1 cellular context compared by ENCODE assay signal in genomic region chr1:182614796-182615451, GRCh38.
TF ChIP-seq lines count a peak whose summit lies in the region.

No MANE protein-coding gene starts in this region.

TF ChIP-seq in WTC11, 78 proteins besides CTCF, POLR2A, EP300 and RAD21 (continued from another document):
- TF ChIP-seq ZNF219 (CRISPR knock-in tag; IDR thresholded peaks at IDR 0.05; ENCODE audit: borderline replicate concordance) = 0 out of 2 replicates have a peak, but pooled peaks have one; percentile 50
- TF ChIP-seq FOXP1 (CRISPR knock-in tag; IDR thresholded peaks at IDR 0.05; ENCODE audit: borderline replicate concordance) = peak; percentile 30; the same call in 1 of the 2 replicates
- TF ChIP-seq TEAD1 (CRISPR knock-in tag; IDR thresholded peaks at IDR 0.05) = 0 out of 2 replicates have a peak, but pooled peaks have one; percentile 38
- TF ChIP-seq JUN (CRISPR knock-in tag; IDR thresholded peaks at IDR 0.05) = peak; percentile 74; the same call in 1 of the 2 replicates
